In the genomic region with DNA sequence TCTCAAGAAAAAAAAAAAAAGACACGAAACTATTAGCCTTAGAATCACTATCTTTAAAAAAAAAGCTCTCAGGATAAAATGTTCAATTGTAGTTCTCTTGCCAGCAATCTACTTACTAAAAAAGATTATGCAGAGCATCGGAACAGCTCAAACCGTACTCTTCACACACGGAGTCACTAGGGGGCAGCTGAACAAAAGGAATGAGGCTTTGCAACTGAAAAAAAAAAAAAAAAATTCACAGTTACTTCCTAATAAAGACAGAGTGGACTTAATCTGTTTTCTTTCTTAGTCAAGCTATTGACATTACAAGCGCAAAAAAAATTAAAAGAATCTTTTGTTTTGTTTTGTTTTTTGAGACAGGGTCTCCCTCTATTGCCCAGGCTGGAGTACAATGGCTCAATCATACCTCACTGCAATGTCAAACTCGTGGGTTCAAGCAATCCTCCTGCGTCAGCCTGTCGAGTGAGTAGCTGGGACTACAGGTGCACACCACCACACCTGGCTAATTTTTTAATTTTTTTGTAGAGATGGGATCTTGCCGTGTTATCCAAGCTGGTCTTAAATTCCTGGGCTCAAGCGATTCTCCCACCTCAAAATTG, we compare ENCODE assay signal across 9 cellular contexts. TPM values are rescaled to one million over a fixed set of nuclear protein-coding genes. Genes with fewer than 3 reads are reported as not detected.
DNase-seq lines count a peak whose midpoint lies in the region; ATAC-seq and TF ChIP-seq lines count a peak whose summit lies in the region.
"Had no signal": no experiment of that assay in that cellular context is flagged by ENCODE, and none has a peak within 500 bp of the region (broad histone marks: within the 10 kb centered on the region; RNA-seq: fewer than 3 reads in every experiment).

No MANE protein-coding gene starts in this region.

- H4K20me1 ChIP-seq in MM.1S (ENCODE audit: insufficient read depth, low read length): no peaks in the 10 kb centered on the region

- no peak overlapping the region for H2AFZ ChIP-seq in MM.1S (ENCODE audit: low read length)

- no peak overlapping the region for H3K4me2 ChIP-seq in MM.1S (ENCODE audit: low read depth, low read length)

- peaks cover 4% of the 10 kb centered on the region; the same call in 1 of the 2 replicates for H3K36me3 ChIP-seq in MM.1S (replicated peaks; ENCODE audit: insufficient read depth, low read length)
- H3K36me3 ChIP-seq in SJSA1: peaks cover 29% of the 10 kb centered on the region

- H3K9me3 ChIP-seq in MM.1S (replicated peaks; ENCODE audit: insufficient read depth, low read length) (no peaks in the 10 kb centered on the region), SJSA1 (replicated peaks) (no peaks in the 10 kb centered on the region)

- H3F3A ChIP-seq in MM.1S (ENCODE audit: insufficient read depth, low read length): no peaks in the 10 kb centered on the region

- CTCF ChIA-PET in MCF 10A (lab: Yijun Ruan, JAX): interaction anchor here (0.6 to 2.6 kb wide), 17 partner anchors 9 to 1414 kb away, joined by 3 to 20 read pairs (median 4); no protein-coding TSS in a partner anchor

- no peaks in the 10 kb centered on the region for H3K79me2 ChIP-seq in MM.1S (ENCODE audit: low read length)

- H3K9me3 Mint-ChIP-seq in MCF 10A (ENCODE audit: unreplicated experiment) (no peaks in the 10 kb centered on the region), immature natural killer cell (no peaks in the 10 kb centered on the region)

- H3K36me3 Mint-ChIP-seq in MCF 10A (ENCODE audit: insufficient read depth, unreplicated experiment) (peaks cover 98% of the 10 kb centered on the region), immature natural killer cell (peaks cover 9 to 31% (median 17%) of the 10 kb centered on the region in 3 donors)

- ATAC-seq in GM18909 (IDR thresholded peaks at IDR 0.05; ENCODE audit: poor library complexity, unreplicated experiment): no peak

- H3K4me1 Mint-ChIP-seq in MCF 10A (ENCODE audit: insufficient read depth, unreplicated experiment): peaks cover 11% of the 10 kb centered on the region
- no peaks in the 10 kb centered on the region for H3K4me1 Mint-ChIP-seq in immature natural killer cell

- H3K27ac ChIP-seq in MM.1S (ENCODE audit: low read length) (no peak overlapping the region), SJSA1 (no peak overlapping the region)

- BruUV-seq in MCF 10A (replicated peaks; lab: Mats Ljungman, UMichigan): no TSS peak

- no peaks in the 10 kb centered on the region for H3K4me1 ChIP-seq in MM.1S (ENCODE audit: low read length)
- no peaks in the 10 kb centered on the region for H3K4me1 ChIP-seq in SJSA1 (replicated peaks)

- no peaks in the 10 kb centered on the region for H3K27me3 Mint-ChIP-seq in MCF 10A (ENCODE audit: insufficient read depth, unreplicated experiment)
- H3K27me3 Mint-ChIP-seq in immature natural killer cell (ENCODE audit: low read depth in 3 of 3): no peaks in the 10 kb centered on the region

- no peak overlapping the region for H3K4me3 ChIP-seq in MM.1S (ENCODE audit: low read length)
- no peak overlapping the region for H3K4me3 ChIP-seq in SJSA1

- DNase-seq in NCI-H2029 treated with DMSO at 0.1 percent for 48 hours (lab: John Stamatoyannopoulos, UW) (peak; percentile 40), NCI-H2029 (lab: John Stamatoyannopoulos, UW) (no peak), MM.1S (peak; percentile 55), SJSA1 (ENCODE audit: low read depth in 1 of 2, low spot score in 2 of 2) (peak; percentile 51 to 69), MCF 10A (ENCODE audit: unreplicated experiment) (peak; percentile 62), immature natural killer cell (peak; percentile 47 to 64 (median 60))
- peak; percentile 7 to 23 for DNase-seq in stimulated activated CD8-positive, alpha-beta memory T cell treated with anti-CD3 and anti-CD28 coated beads, Interleukin-2, amount 100 ng/mL, for 1 hour (ENCODE audit: low read depth in 2 of 2)

- intact Hi-C loops in MCF 10A (cut with micrococcal nuclease): loop anchor here (1.0 to 10.0 kb wide), 4 partner anchors 109 to 437 kb away; no protein-coding TSS in a partner anchor

- H3K9me2 ChIP-seq in MM.1S (replicated peaks; ENCODE audit: insufficient read depth, low read length): no peaks in the 10 kb centered on the region

- POLR2A ChIA-PET in MCF 10A (lab: Yijun Ruan, JAX): interaction anchor here (0.9 to 3.3 kb wide), 4 partner anchors 10 to 109 kb away, joined by 3 to 38 read pairs (median 7); a partner anchor contains a TSS

- H3K9ac ChIP-seq in MM.1S (ENCODE audit: low read length): no peak overlapping the region

- H3K27me3 ChIP-seq in MM.1S (replicated peaks; ENCODE audit: insufficient read depth, low read length): no peaks in the 10 kb centered on the region
- no peaks in the 10 kb centered on the region for H3K27me3 ChIP-seq in SJSA1 (replicated peaks)

- H3K4me3 Mint-ChIP-seq in MCF 10A (ENCODE audit: unreplicated experiment) (no peak overlapping the region), immature natural killer cell (no peak overlapping the region)

- H3K27ac Mint-ChIP-seq in MCF 10A (ENCODE audit: low read depth, unreplicated experiment): no peak overlapping the region
- peak overlapping the region in 1 of 6 donors; percentile 46 for H3K27ac Mint-ChIP-seq in immature natural killer cell

- TF ChIP-seq CTCF in MM.1S (IDR thresholded peaks at IDR 0.05; ENCODE audit: low read length) (peak; percentile 54), MCF 10A (IDR thresholded peaks at IDR 0.05; ENCODE audit: unreplicated experiment) (peak; percentile 51)

RNA-seq across cellular contexts. Expression of a gene that starts 11.5 kb away (rescaled TPM):
- total RNA-seq in SJSA1 (2014; rRNA removed; shearing (Covaris generic)): 13.1 and 14.8 TPM in 2 replicates
- total RNA-seq in MCF 10A (2022): 18.9 and 20.5 TPM in 2 replicates
- polyA plus RNA-seq in immature natural killer cell: 10 to 100 TPM in 1 of 3 donors, 1 to 10 TPM in 2; 6.6 to 13.8 (median 9.6) TPM

RNA-seq across cellular contexts. Expression of a gene that starts 11.8 kb away (rescaled TPM):
- 95.7 and 98.1 TPM in 2 replicates for total RNA-seq in SJSA1 (2014; rRNA removed; shearing (Covaris generic))
- total RNA-seq in MCF 10A (2022): 72.6 and 113 TPM in 2 replicates
- 10 to 100 TPM; 18.8 to 39.3 (median 36.7) TPM for polyA plus RNA-seq in immature natural killer cell

RNA-seq across cellular contexts. Expression of a gene that starts 26.8 kb away (rescaled TPM):
- total RNA-seq in SJSA1 (2014; rRNA removed; shearing (Covaris generic)): not detected in 2 replicates
- 0.10 and 0.84 TPM in 2 replicates for total RNA-seq in MCF 10A (2022)
- not detected for polyA plus RNA-seq in immature natural killer cell
- total RNA-seq: subcutaneous adipose tissue had no signal

RNA-seq across cellular contexts. Expression of a gene that starts 33.9 kb away (rescaled TPM):
- 0.42 TPM in 1 of 2 replicates, not detected in the other for total RNA-seq in SJSA1 (2014; rRNA removed; shearing (Covaris generic))
- total RNA-seq in MCF 10A (2022): 0.42 TPM in 1 of 2 replicates, not detected in the other
- under 1 TPM in 1 of 3 donors, not detected in 2; 0.38 TPM for polyA plus RNA-seq in immature natural killer cell
